ENCODE assay signal across 11 cellular contexts in genomic region chr17:78747479-78747878, GRCh38. TPM values are rescaled to one million over a fixed set of nuclear protein-coding genes. Genes with fewer than 3 reads are reported as not detected.
DNase-seq lines count a peak whose midpoint lies in the region; ATAC-seq, FAIRE-seq and TF ChIP-seq lines count a peak whose summit lies in the region.
"Had no signal": no experiment of that assay in that cellular context is flagged by ENCODE, and none has a peak within 500 bp of the region (broad histone marks: within the 10 kb centered on the region; RNA-seq: fewer than 3 reads in every experiment).

No MANE protein-coding gene starts in this region.

- H3K4me1 Mint-ChIP-seq in CD4-positive, alpha-beta T cell (ENCODE audit: low read depth): peaks cover 96% of the 10 kb centered on the region
- peaks cover 53% of the 10 kb centered on the region for H3K4me1 Mint-ChIP-seq in progenitor cell of endocrine pancreas (ENCODE audit: low read depth)

- peak overlapping the region; percentile 78 for H3K4me3 Mint-ChIP-seq in CD4-positive, alpha-beta T cell
- no peak overlapping the region for H3K4me3 Mint-ChIP-seq in progenitor cell of endocrine pancreas (ENCODE audit: low read depth)

- no peaks in the 10 kb centered on the region for H3K9me3 ChIP-seq in CD4-positive, alpha-beta T cell (ENCODE audit: control insufficient read depth, low read length)
- no peaks in the 10 kb centered on the region for H3K9me3 ChIP-seq in KOPT-K1 (ENCODE audit: insufficient read depth, low read length, poor library complexity, severe bottlenecking)

- no peak overlapping the region for H3K4me3 ChIP-seq in bronchial epithelial cell (ENCODE audit: low read depth, low read length)

- H3K36me3 ChIP-seq in KOPT-K1 (ENCODE audit: insufficient read depth, low read length): no peaks in the 10 kb centered on the region
- no peaks in the 10 kb centered on the region for H3K36me3 ChIP-seq in bronchial epithelial cell (ENCODE audit: control insufficient read depth, insufficient read depth, low read length)

- H3K27me3 ChIP-seq in CD4-positive, alpha-beta T cell (ENCODE audit: control insufficient read depth, insufficient read depth, low read length): no peaks in the 10 kb centered on the region
- no peaks in the 10 kb centered on the region for H3K27me3 ChIP-seq in bronchial epithelial cell (ENCODE audit: control insufficient read depth, insufficient read depth, low read length)

- no peak for FAIRE-seq in bronchial epithelial cell (lab: Jason Lieb, UNC)

- TF ChIP-seq CTCF in CD4-positive, alpha-beta T cell (IDR thresholded peaks at IDR 0.05): no peak
- TF ChIP-seq CTCF in bronchial epithelial cell (IDR thresholded peaks at IDR 0.05; ENCODE audit: insufficient read depth, low read length, severe bottlenecking) (no peak), progenitor cell of endocrine pancreas (IDR thresholded peaks at IDR 0.05; ENCODE audit: unreplicated experiment) (no peak)

- H3K27ac Mint-ChIP-seq in CD4-positive, alpha-beta T cell: peak overlapping the region; percentile 85
- H3K27ac Mint-ChIP-seq in progenitor cell of endocrine pancreas: peak overlapping the region; percentile 39

- POLR2A ChIA-PET in CD4-positive, alpha-beta T cell (lab: Charles Lee): interaction anchor here (1.2 to 7.5 kb wide), 15 partner anchors 11 to 93 kb away, joined by 3 to 92 read pairs (median 14); no protein-coding TSS in a partner anchor

- ATAC-seq in CD4-positive, alpha-beta T cell (ENCODE audit: poor library complexity): peak; percentile 16

- H3K27ac ChIP-seq in CD4-positive, alpha-beta T cell (ENCODE audit: low read depth, low read length): peak overlapping the region; percentile 81
- peak overlapping the region; percentile 69 for H3K27ac ChIP-seq in KOPT-K1 (ENCODE audit: low read depth, low read length, poor library complexity, severe bottlenecking)

- DNase-seq in CD4-positive, alpha-beta T cell: no peak
- peak; percentile 78 for DNase-seq in bronchial epithelial cell (ENCODE audit: low read depth)
- no peak for DNase-seq in progenitor cell of endocrine pancreas (ENCODE audit: low spot score, unreplicated experiment)
- no peak for DNase-seq in NCI-H1436 treated with DMSO at 0.1 percent for 48 hours (lab: John Stamatoyannopoulos, UW)
- no peak for DNase-seq in LoVo (ENCODE audit: low spot score)
- no peak for DNase-seq in SIG-M5 (lab: John Stamatoyannopoulos, UW)
- DNase-seq in NCI-H446 (lab: John Stamatoyannopoulos, UW): no peak
- DNase-seq: DMS53, HCEC 1CT, NCI-H187 treated with DMSO at 0.1 percent for 48 hours had no signal

- intact Hi-C loops in CD4-positive, alpha-beta T cell (cut with DNase I, micrococcal nuclease): loop anchor here (2.0 to 5.0 kb wide), 3 partner anchors 27 to 70 kb away; no protein-coding TSS in a partner anchor

- no peaks in the 10 kb centered on the region for H3K27me3 Mint-ChIP-seq in CD4-positive, alpha-beta T cell
- H3K27me3 Mint-ChIP-seq in progenitor cell of endocrine pancreas: no peaks in the 10 kb centered on the region

- CTCF ChIA-PET in CD4-positive, alpha-beta T cell (lab: Charles Lee): interaction anchor here (1.0 to 2.7 kb wide), 7 partner anchors 8 to 96 kb away, joined by 3 to 13 read pairs (median 4); no protein-coding TSS in a partner anchor

- H3K36me3 Mint-ChIP-seq in CD4-positive, alpha-beta T cell (ENCODE audit: low read depth): peaks cover 56% of the 10 kb centered on the region
- H3K36me3 Mint-ChIP-seq in progenitor cell of endocrine pancreas (ENCODE audit: insufficient read depth): no peaks in the 10 kb centered on the region

- no peaks in the 10 kb centered on the region for H3K9me3 Mint-ChIP-seq in CD4-positive, alpha-beta T cell
- H3K9me3 Mint-ChIP-seq in progenitor cell of endocrine pancreas (ENCODE audit: low read depth): no peaks in the 10 kb centered on the region

RNA-seq across cellular contexts. Expression of gene CYTH1, which starts 34.6 kb away (rescaled TPM):
- total RNA-seq in CD4-positive, alpha-beta T cell: 100 to 1,000 TPM; 521 to 525 TPM
- total RNA-seq in bronchial epithelial cell (35.5 and 44.8 TPM in 2 replicates), progenitor cell of endocrine pancreas (30.1 and 33.3 TPM in 2 replicates)

Comparison
In these comparisons a context has a peak if more than half of its experiments do, and no peak if none do; other contexts are left out.
1. RNA of gene CYTH1, which starts 34.6 kb away (total RNA-seq): 521 to 525 TPM in CD4-positive, alpha-beta T cell; 35.5 to 44.8 TPM in bronchial epithelial cell and 30.1 to 33.3 TPM in progenitor cell of endocrine pancreas; every median in the first group is over 10 times any median in the second.